In genomic region chr16:67673712-67674580, GRCh38 we compare ENCODE assay signal across 8 cellular contexts. TPM values are rescaled to one million over a fixed set of nuclear protein-coding genes. Genes with fewer than 3 reads are reported as not detected.
A peak's percentile ranks its signal among the peaks of the same experiment; 100 is the strongest.
DNase-seq lines count a peak whose midpoint lies in the region; ATAC-seq and TF ChIP-seq lines count a peak whose summit lies in the region.

No MANE protein-coding gene starts in this region.

- H3K27me3 ChIP-seq in NT2/D1 (ENCODE audit: insufficient read depth, insufficient read length) (no peaks in the 10 kb centered on the region), esophagus muscularis mucosa (no peaks in the 10 kb centered on the region), prostate gland (replicated peaks; ENCODE audit: insufficient read depth) (no peaks in the 10 kb centered on the region)

- intact Hi-C loops in esophagus muscularis mucosa (cut with DNase I) (no loop called here), prostate gland (cut with DNase I) (loop anchor here (5.0 to 10.0 kb wide), 2 partner anchors 131 to 253 kb away; partner anchors contain the start of genes RANBP10 and TSNAXIP1)

- H3K27ac ChIP-seq in esophagus muscularis mucosa (replicated peaks in 1 of 4) = peak overlapping the region; percentile 44 to 80 (median 64)
- H3K27ac ChIP-seq in prostate gland = peak overlapping the region; percentile 56 to 57

- H3K36me3 ChIP-seq in NT2/D1 (ENCODE audit: insufficient read depth, insufficient read length, low read length) (peaks cover 15% of the 10 kb centered on the region), esophagus muscularis mucosa (peaks cover 0 to 14% (median 10%) of the 10 kb centered on the region in 4 donors), prostate gland (no peaks in the 10 kb centered on the region)

- DNase-seq in DMS153 (lab: John Stamatoyannopoulos, UW) = peak; percentile 73
- DNase-seq in NT2/D1 (ENCODE audit: low read depth, low spot score) = no peak
- no peak for DNase-seq in esophagus muscularis mucosa (ENCODE audit: extremely low spot score)
- no peak for DNase-seq in prostate gland (ENCODE audit: low spot score)
- no peak for DNase-seq in superior temporal gyrus (ENCODE audit: extremely low spot score)

- H3K4me1 ChIP-seq in NT2/D1 (ENCODE audit: insufficient read depth, insufficient read length) = peaks cover 3% of the 10 kb centered on the region
- H3K4me1 ChIP-seq in esophagus muscularis mucosa = peaks cover 25 to 44% (median 32%) of the 10 kb centered on the region in 4 donors
- peaks cover 12% of the 10 kb centered on the region for H3K4me1 ChIP-seq in prostate gland (replicated peaks)

- TF ChIP-seq EP300 in esophagus muscularis mucosa (IDR thresholded peaks at IDR 0.05) = no peak

- H3K4me3 ChIP-seq in NT2/D1 (ENCODE audit: insufficient read length, low read depth) (no peak overlapping the region), esophagus muscularis mucosa (no peak overlapping the region), prostate gland (no peak overlapping the region)

- TF ChIP-seq CTCF in esophagus muscularis mucosa (IDR thresholded peaks at IDR 0.05) (no peak), prostate gland (IDR thresholded peaks at IDR 0.05) (no peak)

- H3K9me3 ChIP-seq in NT2/D1 (ENCODE audit: insufficient read depth, low read length) (no peaks in the 10 kb centered on the region), esophagus muscularis mucosa (no peaks in the 10 kb centered on the region), prostate gland (no peaks in the 10 kb centered on the region)

- no peak for TF ChIP-seq POLR2A in esophagus muscularis mucosa (IDR thresholded peaks at IDR 0.05; ENCODE audit: low read depth)
- no peak for TF ChIP-seq POLR2A in prostate gland (IDR thresholded peaks at IDR 0.05)

- 62% methylated on average over 15 of the region's 21 CpGs for WGBS in esophagus muscularis mucosa
- 34% methylated on average over 20 of the region's 21 CpGs for WGBS in prostate gland

- ATAC-seq in GM19035 (IDR thresholded peaks at IDR 0.05; ENCODE audit: unreplicated experiment) = no peak
- ATAC-seq in activated CD4-positive, CD25-positive, alpha-beta regulatory T cell treated with anti-CD3 and anti-CD28 coated beads, Interleukin-2, amount 50 U/mL, for 24 hours = no peak
- ATAC-seq in GM21737 (IDR thresholded peaks at IDR 0.05; ENCODE audit: unreplicated experiment) = no peak

- peak overlapping the region; percentile 36 for H3K9ac ChIP-seq in NT2/D1 (ENCODE audit: insufficient read length, low read depth)

RNA-seq across cellular contexts. Expression of gene C16orf86, which starts 7.3 kb away (rescaled TPM):
- total RNA-seq in esophagus muscularis mucosa (10 to 100 TPM in 2 of 4 donors, 1 to 10 TPM in 2; 5.1 to 15.6 (median 9.1) TPM), prostate gland (10 to 100 TPM in 1 of 2 donors, 1 to 10 TPM in 1; 10.0 to 18.3 TPM)

RNA-seq across cellular contexts. Expression of gene ENKD1, which starts 7.4 kb away (rescaled TPM):
- total RNA-seq in esophagus muscularis mucosa (10 to 100 TPM; 24.5 to 47.3 (median 35.6) TPM), prostate gland (10 to 100 TPM; 20.6 to 29.1 TPM)

RNA-seq across cellular contexts. Expression of gene PARD6A, which starts 13.2 kb away (rescaled TPM):
- total RNA-seq in esophagus muscularis mucosa (10 to 100 TPM; 11.3 to 22.8 (median 16.0) TPM), prostate gland (10 to 100 TPM in 1 of 2 donors, 1 to 10 TPM in 1; 3.4 to 13.7 TPM)

RNA-seq across cellular contexts. Expression of gene ACD, which starts 13.9 kb away (rescaled TPM):
- total RNA-seq in esophagus muscularis mucosa (10 to 100 TPM; 22.0 to 31.6 (median 29.3) TPM), prostate gland (10 to 100 TPM; 17.1 to 45.4 TPM)

RNA-seq across cellular contexts. Expression of gene CARMIL2, which starts 29.0 kb away (rescaled TPM):
- 1 to 10 TPM in 1 of 4 donors, under 1 TPM in 3; 0.52 to 1.2 (median 0.76) TPM for total RNA-seq in esophagus muscularis mucosa
- 1 to 10 TPM; 4.8 to 5.1 TPM for total RNA-seq in prostate gland
